22 cellular contexts compared by ENCODE assay signal in the genomic region with DNA sequence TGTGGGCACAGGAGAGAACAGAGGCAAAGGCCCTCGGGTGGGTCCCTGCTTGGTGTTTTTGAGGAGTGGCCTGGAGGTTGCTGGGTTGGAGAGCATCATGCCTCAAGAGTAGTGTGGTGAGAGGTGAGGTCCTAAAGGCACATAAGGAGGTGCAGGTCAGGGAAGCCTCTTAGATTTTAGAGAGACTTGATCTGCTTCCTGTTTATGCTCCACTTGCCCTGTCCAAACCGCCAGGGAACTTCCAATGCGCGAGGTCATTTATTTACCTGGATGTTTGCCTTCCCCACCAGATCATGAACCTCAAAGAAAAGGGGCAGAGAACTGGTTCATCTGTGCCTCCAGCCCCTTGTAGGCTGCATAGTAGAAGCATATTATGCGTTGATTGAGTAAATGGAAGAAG.
DNase-seq lines count a peak whose midpoint lies in the region; ATAC-seq, FAIRE-seq and TF ChIP-seq lines count a peak whose summit lies in the region.
"Had no signal": no experiment of that assay in that cellular context is flagged by ENCODE, and none has a peak within 500 bp of the region (broad histone marks: within the 10 kb centered on the region; RNA-seq: fewer than 3 reads in every experiment).

No MANE protein-coding gene starts in this region.

- no peaks in the 10 kb centered on the region for H3K27me3 ChIP-seq in BLaER1
- H3K27me3 ChIP-seq in GM12878 (replicated peaks in 1 of 2; ENCODE audit: control insufficient read depth in 2 of 2, insufficient read depth in 2 of 2, low read length in 1 of 2), result no peaks in the 10 kb centered on the region

- CTCF ChIA-PET in GM12878 (lab: Yijun Ruan, JAX), result no interaction called here

- no peak for TF ChIP-seq POLR2A in GM12878 (IDR thresholded peaks at IDR 0.05; ENCODE audit: low read depth, low read length)

- WGBS in GM12878 (ENCODE audit: insufficient coverage, insufficient replicate concordance, low lambda C conversion rate, missing lambda C conversion rate), result 46% methylated on average over 5 of the region's 5 CpGs

- POLR2A ChIA-PET in GM12878 (lab: Charles Lee), result no interaction called here

- no peak for TF ChIP-seq CTCF in GM12865 (IDR thresholded peaks at IDR 0.05; ENCODE audit: insufficient read depth, low read depth, low read length, missing control alignments)
- no peak for TF ChIP-seq CTCF in GM12878 (IDR thresholded peaks at IDR 0.05 in 2 of 3, conservative IDR thresholded peaks at IDR 0.05 in 1 of 3; ENCODE audit: control insufficient read depth in 2 of 3, extremely low read depth in 1 of 3, insufficient read depth in 1 of 3, low read depth in 3 of 3, low read length in 3 of 3)

- in situ Hi-C loops in GM12878 (cut with MboI), result no loop called here

- H3K4me3 ChIP-seq in BLaER1, result no peak overlapping the region
- 0 out of 2 replicates have a peak overlapping the region, but pooled peaks have one; percentile 3 for H3K4me3 ChIP-seq in GM12865 (ENCODE audit: low read depth, low read length)
- no peak overlapping the region for H3K4me3 ChIP-seq in GM12878
- H3K4me3 ChIP-seq: BLaER1 treated with 17β-estradiol and CSF1 and Interleukin-3, amounts not matched to agents 10 nM and 100 nM; GM23338 had no signal

- FAIRE-seq in GM12878 (lab: Jason Lieb, UNC), result no peak
- FAIRE-seq: A204.1, GM12892, GM19239 had no signal

- SMC1A ChIA-PET in GM12878 (lab: Charles Lee; ENCODE audit: uncharacterized antibody, unreplicated experiment), result interaction anchor here (0.9 to 1.6 kb wide), 2 partner anchors 30 to 50 kb away, joined by 3 read pairs; no protein-coding TSS in a partner anchor

- RAD21 ChIA-PET in GM12878 (lab: Charles Lee; ENCODE audit: unreplicated experiment), result no interaction called here

- no peaks in the 10 kb centered on the region for H4K20me1 ChIP-seq in BLaER1
- H4K20me1 ChIP-seq in GM12878 (ENCODE audit: control insufficient read depth, insufficient read depth), result no peaks in the 10 kb centered on the region
- H4K20me1 ChIP-seq: BLaER1 treated with 17β-estradiol and CSF1 and Interleukin-3, amounts not matched to agents 10 nM and 100 nM had no signal

- H3K4me1 ChIP-seq in BLaER1, result peaks cover 19% of the 10 kb centered on the region
- H3K4me1 ChIP-seq in GM12878 (ENCODE audit: control insufficient read depth, insufficient read depth, low read length), result no peaks in the 10 kb centered on the region

- DNase-seq in GM12865 (ENCODE audit: low read depth) (peak; percentile 64), NCI-H526 (lab: John Stamatoyannopoulos, UW) (peak; percentile 27 to 63), GM12878 (ENCODE audit: low read depth, low spot score) (no peak), NCI-H146 (lab: John Stamatoyannopoulos, UW) (no peak), RKO (ENCODE audit: low spot score) (no peak), DMS79 treated with DMSO at 0.1 percent for 48 hours (lab: John Stamatoyannopoulos, UW) (no peak)
- no peak for DNase-seq in stimulated activated CD4-positive, alpha-beta T cell treated with anti-CD3 and anti-CD28 coated beads, Interleukin-15, amount 100 ng/mL, for 24 hours
- DNase-seq: Calu3; CD4-positive, alpha-beta T cell; CD8-positive, alpha-beta memory T cell; DMS53; EL; GDM1; H9 had no signal

- H3K36me3 ChIP-seq in BLaER1, result no peaks in the 10 kb centered on the region
- no peaks in the 10 kb centered on the region for H3K36me3 ChIP-seq in GM12878 (ENCODE audit: control insufficient read depth in 2 of 2, insufficient read depth in 2 of 2, low read length in 1 of 2)
- H3K36me3 ChIP-seq: BLaER1 treated with 17β-estradiol and CSF1 and Interleukin-3, amounts not matched to agents 10 nM and 100 nM had no signal

- no peak for TF ChIP-seq RAD21 in GM12878 (IDR thresholded peaks at IDR 0.05; ENCODE audit: insufficient read depth, low read depth, low read length)

- no TSS peak for BruUV-seq in GM12878 (replicated peaks; lab: Mats Ljungman, UMichigan)

- peak; percentile 54 for ATAC-seq in GM12878
- ATAC-seq: GM23338, HCT116 had no signal

- H2AFZ ChIP-seq in GM12878 (ENCODE audit: control insufficient read depth, low read depth, low read length), result no peak overlapping the region
- H2AFZ ChIP-seq: GM23338 had no signal

- H3K9ac ChIP-seq in BLaER1 (no peak overlapping the region), GM12878 (ENCODE audit: control insufficient read depth, insufficient read depth, low read length) (no peak overlapping the region)
- H3K9ac ChIP-seq: BLaER1 treated with 17β-estradiol and CSF1 and Interleukin-3, amounts not matched to agents 10 nM and 100 nM had no signal

- TF ChIP-seq EP300 in GM12878 (IDR thresholded peaks at IDR 0.05; ENCODE audit: borderline replicate concordance in 1 of 2, control insufficient read depth in 1 of 2, low read depth in 2 of 2, low read length in 2 of 2), result no peak

- H3K4me2 ChIP-seq in BLaER1 (0 out of 2 replicates have a peak overlapping the region, but pooled peaks have one; percentile 17), GM12878 (ENCODE audit: control insufficient read depth, insufficient read depth) (no peak overlapping the region)
- H3K4me2 ChIP-seq: GM23338 had no signal

- no peaks in the 10 kb centered on the region for H3K9me3 ChIP-seq in BLaER1
- H3K9me3 ChIP-seq in GM12878 (replicated peaks; ENCODE audit: control insufficient read depth, insufficient read depth, low read length), result no peaks in the 10 kb centered on the region
- H3K9me3 ChIP-seq: BLaER1 treated with 17β-estradiol and CSF1 and Interleukin-3, amounts not matched to agents 10 nM and 100 nM had no signal

- H3K27ac ChIP-seq in BLaER1, result no peak overlapping the region
- H3K27ac ChIP-seq in GM12878 (ENCODE audit: control insufficient read depth, insufficient read depth), result no peak overlapping the region
- H3K27ac ChIP-seq: 22Rv1; BLaER1 treated with 17β-estradiol and CSF1 and Interleukin-3, amounts not matched to agents 10 nM and 100 nM had no signal

- H3K79me2 ChIP-seq in GM12878 (ENCODE audit: control insufficient read depth, insufficient read depth, low read length), result no peaks in the 10 kb centered on the region

- intact Hi-C loops in GM12878 (cut with micrococcal nuclease; ENCODE audit: unreplicated experiment), result no loop called here

TF ChIP-seq in GM12878, 131 proteins besides CTCF, POLR2A, EP300 and RAD21:
- TF ChIP-seq RCOR1 (conservative IDR thresholded peaks at IDR 0.05; ENCODE audit: low read depth, low read length), result no peak
- no peak for TF ChIP-seq NR2C2 (IDR thresholded peaks at IDR 0.05; ENCODE audit: borderline replicate concordance, control insufficient read depth, insufficient read length, low read depth)
- no peak for TF ChIP-seq CHD4 (IDR thresholded peaks at IDR 0.05)
- TF ChIP-seq RUNX3 (IDR thresholded peaks at IDR 0.05; ENCODE audit: low read length), result peak; percentile 44; the same call in 1 of the 2 replicates
- TF ChIP-seq, protein P1, sequence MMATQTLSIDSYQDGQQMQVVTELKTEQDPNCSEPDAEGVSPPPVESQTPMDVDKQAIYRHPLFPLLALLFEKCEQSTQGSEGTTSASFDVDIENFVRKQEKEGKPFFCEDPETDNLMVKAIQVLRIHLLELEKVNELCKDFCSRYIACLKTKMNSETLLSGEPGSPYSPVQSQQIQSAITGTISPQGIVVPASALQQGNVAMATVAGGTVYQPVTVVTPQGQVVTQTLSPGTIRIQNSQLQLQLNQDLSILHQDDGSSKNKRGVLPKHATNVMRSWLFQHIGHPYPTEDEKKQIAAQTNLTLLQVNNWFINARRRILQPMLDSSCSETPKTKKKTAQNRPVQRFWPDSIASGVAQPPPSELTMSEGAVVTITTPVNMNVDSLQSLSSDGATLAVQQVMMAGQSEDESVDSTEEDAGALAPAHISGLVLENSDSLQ (IDR thresholded peaks at IDR 0.05), result no peak
- TF ChIP-seq IRF4 (IDR thresholded peaks at IDR 0.05; ENCODE audit: low read depth, low read length), result no peak

Comparison
In these comparisons a context has a peak if more than half of its experiments do, and no peak if none do; other contexts are left out.
1. DNase-seq: peak in GM12865 (single experiment) and NCI-H526 (2 of 2); none in GM12878 (single experiment), NCI-H146 (single experiment), stimulated activated CD4-positive, alpha-beta T cell treated with anti-CD3 and anti-CD28 coated beads, Interleukin-15, amount 100 ng/mL, for 24 hours (single experiment), RKO (single experiment) and DMS79 treated with DMSO at 0.1 percent for 48 hours (single experiment).